ENCODE assay signal across 6 cellular contexts in genomic region chr12:23885396-23885795, GRCh38.
"Had no signal": no experiment of that assay in that cellular context is flagged by ENCODE, and none has a peak within 500 bp of the region (broad histone marks: within the 10 kb centered on the region; RNA-seq: fewer than 3 reads in every experiment).

No MANE protein-coding gene starts in this region.

- H3K27ac ChIP-seq: GM23248, HL-60 had no signal

- H3K9me3 Mint-ChIP-seq: H9 had no signal

- H3K4me3 Mint-ChIP-seq: H9 had no signal

- DNase-seq: GM23248, H9, HCEC 1CT, IMR-90, KBM-7 had no signal

- H3K4me3 ChIP-seq: GM23248 had no signal

- H3K27ac Mint-ChIP-seq: H9 had no signal
